Comparison of ENCODE assay signal across 10 cellular contexts in the genomic region with DNA sequence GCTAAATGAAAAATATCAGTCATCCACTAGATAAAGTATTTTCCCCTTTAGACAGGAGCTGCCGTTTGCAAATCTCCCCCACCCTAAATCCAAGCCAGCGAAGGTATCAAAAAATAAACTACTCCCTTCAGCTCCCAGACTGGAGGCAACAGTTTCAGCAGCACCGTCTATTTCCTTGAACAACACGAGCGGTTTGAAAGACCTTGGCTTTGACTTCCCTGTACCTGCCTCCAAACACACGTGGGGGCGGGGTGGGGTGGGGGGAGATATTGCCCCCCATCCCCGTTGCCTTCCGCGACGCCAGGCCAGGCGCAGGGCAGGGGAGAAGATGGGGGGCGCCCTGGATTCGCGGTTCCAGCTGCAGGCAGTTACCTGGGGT. TPM values are rescaled to one million over a fixed set of nuclear protein-coding genes. Genes with fewer than 3 reads are reported as not detected.
A peak's percentile ranks its signal among the peaks of the same experiment; 100 is the strongest.
DNase-seq lines count a peak whose midpoint lies in the region; ATAC-seq and TF ChIP-seq lines count a peak whose summit lies in the region.
"Had no signal": no experiment of that assay in that cellular context is flagged by ENCODE, and none has a peak within 500 bp of the region (broad histone marks: within the 10 kb centered on the region; RNA-seq: fewer than 3 reads in every experiment).

No MANE protein-coding gene starts in this region.

- no peak for TF ChIP-seq CTCF in right atrium auricular region (IDR thresholded peaks at IDR 0.05)
- TF ChIP-seq CTCF in natural killer cell (IDR thresholded peaks at IDR 0.05), result no peak

- no peak for ATAC-seq in Right ventricle myocardium superior (ENCODE audit: poor library complexity)
- no peak for ATAC-seq in natural killer cell
- no peak for ATAC-seq in GM18517 (IDR thresholded peaks at IDR 0.05; ENCODE audit: unreplicated experiment)
- no peak for ATAC-seq in HG03460 (IDR thresholded peaks at IDR 0.05; ENCODE audit: unreplicated experiment)

- peak overlapping the region; percentile 34 for H3K9ac ChIP-seq in endocrine pancreas (ENCODE audit: control insufficient read depth, insufficient read depth, low read length)

- H3K9me3 Mint-ChIP-seq in natural killer cell, result no peaks in the 10 kb centered on the region
- H3K9me3 Mint-ChIP-seq: activated CD4-positive, alpha-beta memory T cell treated with anti-CD3 and anti-CD28 coated beads, Interleukin-2, amount 10 ng/mL, durations not matched to agents 7 days and 5 days had no signal

- H3K9me3 ChIP-seq in right atrium auricular region (no peaks in the 10 kb centered on the region), endocrine pancreas (ENCODE audit: control insufficient read depth, low read length) (no peaks in the 10 kb centered on the region)

- DNase-seq in right atrium auricular region (ENCODE audit: low spot score), result no peak
- DNase-seq in Right ventricle myocardium superior, result no peak
- DNase-seq in natural killer cell, result no peak
- DNase-seq in amygdala (lab: John Stamatoyannopoulos, UW), result no peak
- no peak for DNase-seq in NCI-H1417 treated with DMSO at 0.1 percent for 48 hours (lab: John Stamatoyannopoulos, UW)
- DNase-seq: activated CD4-positive, alpha-beta memory T cell treated with anti-CD3 and anti-CD28 coated beads, Interleukin-2, amount 10 ng/mL, durations not matched to agents 7 days and 5 days; DND-41 had no signal

- H3K4me1 ChIP-seq in right atrium auricular region (peaks cover 0 to 25% of the 10 kb centered on the region in 2 donors), endocrine pancreas (ENCODE audit: control insufficient read depth, insufficient read depth, low read length) (peaks cover 18% of the 10 kb centered on the region)

- intact Hi-C loops in Right ventricle myocardium superior (cut with DNase I), result no loop called here
- intact Hi-C loops in natural killer cell (cut with micrococcal nuclease), result no loop called here

- H3K36me3 ChIP-seq in right atrium auricular region, result no peaks in the 10 kb centered on the region
- no peaks in the 10 kb centered on the region for H3K36me3 ChIP-seq in endocrine pancreas (ENCODE audit: control insufficient read depth, insufficient read depth, low read length)

- H3K36me3 Mint-ChIP-seq in natural killer cell, result no peaks in the 10 kb centered on the region

- peak overlapping the region; percentile 55 for H3K4me3 Mint-ChIP-seq in natural killer cell
- H3K4me3 Mint-ChIP-seq: activated CD4-positive, alpha-beta memory T cell treated with anti-CD3 and anti-CD28 coated beads, Interleukin-2, amount 10 ng/mL, durations not matched to agents 7 days and 5 days had no signal

- peaks cover 54 to 65% of the 10 kb centered on the region in 2 donors for H3K27me3 Mint-ChIP-seq in natural killer cell (ENCODE audit: low read depth in 2 of 2)

- no peaks in the 10 kb centered on the region for H3K4me1 Mint-ChIP-seq in natural killer cell

- H3K27ac ChIP-seq in right atrium auricular region, result no peak overlapping the region

- H3K4me3 ChIP-seq in right atrium auricular region (peak overlapping the region; percentile 41 to 59), endocrine pancreas (ENCODE audit: control insufficient read depth, insufficient read depth, low read length) (peak overlapping the region; percentile 75)

- H3K27ac Mint-ChIP-seq in natural killer cell, result no peak overlapping the region
- H3K27ac Mint-ChIP-seq: activated CD4-positive, alpha-beta memory T cell treated with anti-CD3 and anti-CD28 coated beads, Interleukin-2, amount 10 ng/mL, durations not matched to agents 7 days and 5 days had no signal

- H3K27me3 ChIP-seq in right atrium auricular region, result no peaks in the 10 kb centered on the region
- H3K27me3 ChIP-seq in endocrine pancreas (ENCODE audit: control insufficient read depth, insufficient read depth, low read length), result no peaks in the 10 kb centered on the region

RNA-seq across cellular contexts. Expression of gene CACNA1D, which starts 0.8 kb away (rescaled TPM):
- 1 to 10 TPM; 2.7 to 9.6 TPM for total RNA-seq in right atrium auricular region
- 0.78 TPM for total RNA-seq in Right ventricle myocardium superior
- total RNA-seq in natural killer cell, result 10 to 100 TPM in 1 of 3 donors, under 1 TPM in 1, not detected in 1; 0.54 to 10.1 TPM
